In genomic region chr19:9060559-9061340, GRCh38 we compare ENCODE assay signal across 26 cellular contexts. TPM values are rescaled to one million over a fixed set of nuclear protein-coding genes. Genes with fewer than 3 reads are reported as not detected.
"Had no signal": no experiment of that assay in that cellular context is flagged by ENCODE, and none has a peak within 500 bp of the region (broad histone marks: within the 10 kb centered on the region; RNA-seq: fewer than 3 reads in every experiment).

No MANE protein-coding gene starts in this region.

- H3K9me3 ChIP-seq: gastrocnemius medialis, tibial nerve, vagina had no signal

- H3K4me1 ChIP-seq: gastrocnemius medialis, tibial nerve, vagina had no signal

- H3K36me3 Mint-ChIP-seq: immature natural killer cell had no signal

- H3K4me1 Mint-ChIP-seq: central memory CD8-positive, alpha-beta T cell; immature natural killer cell had no signal

- H3K9me3 Mint-ChIP-seq: activated T-cell treated with anti-CD3 and anti-CD28 coated beads, Interleukin-2, amount 50 U/mL, for 72 hours; immature natural killer cell had no signal

- H3K4me3 Mint-ChIP-seq: activated T-cell treated with anti-CD3 and anti-CD28 coated beads, Interleukin-2, amount 50 U/mL, for 72 hours; central memory CD8-positive, alpha-beta T cell; immature natural killer cell had no signal

- H3K27me3 ChIP-seq: gastrocnemius medialis, tibial nerve, vagina had no signal

- H3K4me3 ChIP-seq: coronary artery, gastrocnemius medialis, tibial nerve, vagina had no signal

- DNase-seq: activated CD4-positive, alpha-beta T cell treated with anti-CD3 and anti-CD28 coated beads, Interleukin-2, amount 50 U/mL, for 1 hour; activated CD4-positive, CD25-positive, alpha-beta regulatory T cell treated with anti-CD3 and anti-CD28 coated beads, Interleukin-2, amount 50 U/mL, for 72 hours; activated CD8-positive, alpha-beta memory T cell treated with anti-CD3 and anti-CD28 coated beads, Interleukin-2, amount 50 U/mL, for 4 hours; activated effector memory CD4-positive, alpha-beta T cell treated with anti-CD3 and anti-CD28 coated beads, Interleukin-2, amount 50 U/mL, for 16 hours; activated naive CD4-positive, alpha-beta T cell treated with anti-CD3 and anti-CD28 coated beads, Interleukin-2, amount 50 U/mL, for 16 hours; activated T-cell treated with anti-CD3 and anti-CD28 coated beads, Interleukin-2, amount 50 U/mL, for 72 hours; aorta; gastrocnemius medialis; head of caudate nucleus; immature natural killer cell; kidney glomerular epithelial cell; stimulated activated naive CD8-positive, alpha-beta T cell treated with anti-CD3 and anti-CD28 coated beads, Interleukin-15, Interleukin-2, amounts not matched to agents 100 U/mL and 50 U/mL, for 24 hours; substantia nigra; T-helper 1 cell; T-helper 9 cell had no signal

- H3K27ac ChIP-seq: coronary artery, gastrocnemius medialis, tibial nerve, vagina, VCaP had no signal

- H3K27ac Mint-ChIP-seq: activated T-cell treated with anti-CD3 and anti-CD28 coated beads, Interleukin-2, amount 50 U/mL, for 72 hours; immature natural killer cell had no signal

- ATAC-seq: activated T-cell treated with anti-CD3 and anti-CD28 coated beads, Interleukin-2, amount 50 U/mL, for 72 hours; gastrocnemius medialis; stimulated activated naive CD8-positive, alpha-beta T cell treated with anti-CD3 and anti-CD28 coated beads, Interleukin-15, Interleukin-2, amounts not matched to agents 100 U/mL and 50 U/mL, for 24 hours had no signal

- H3K36me3 ChIP-seq: gastrocnemius medialis, tibial nerve, vagina had no signal

RNA-seq across cellular contexts. Expression of gene OR1M1, which starts 26.1 kb away (rescaled TPM):
- total RNA-seq: activated T-cell treated with anti-CD3 and anti-CD28 coated beads, Interleukin-2, amount 50 U/mL, for 72 hours; aorta; gastrocnemius medialis; lower leg skin; mesenteric fat pad; omental fat pad; posterior vena cava; vagina had no signal
- polyA plus RNA-seq: aorta, esophagus, immature natural killer cell, neural cell had no signal

RNA-seq across cellular contexts. Expression of gene OR7G2, which starts 46.5 kb away (rescaled TPM):
- total RNA-seq: activated T-cell treated with anti-CD3 and anti-CD28 coated beads, Interleukin-2, amount 50 U/mL, for 72 hours; aorta; gastrocnemius medialis; lower leg skin; mesenteric fat pad; omental fat pad; posterior vena cava; tibial nerve; vagina had no signal
- polyA plus RNA-seq: aorta, esophagus, immature natural killer cell, neural cell had no signal

RNA-seq across cellular contexts. Expression of gene MUC16, which starts 50.5 kb away (rescaled TPM):
- total RNA-seq: gastrocnemius medialis had no signal
- polyA plus RNA-seq: aorta, immature natural killer cell, neural cell had no signal

RNA-seq across cellular contexts. Expression of gene OR7G1, which starts 54.8 kb away (rescaled TPM):
- total RNA-seq: activated T-cell treated with anti-CD3 and anti-CD28 coated beads, Interleukin-2, amount 50 U/mL, for 72 hours; aorta; gastrocnemius medialis; lower leg skin; mesenteric fat pad; omental fat pad; posterior vena cava; tibial nerve; vagina had no signal
- polyA plus RNA-seq: aorta, esophagus, immature natural killer cell, neural cell had no signal
